1 cellular context compared by ENCODE assay signal in genomic region chr2:134706587-134707329, GRCh38.
A peak's percentile ranks its signal among the peaks of the same experiment; 100 is the strongest.
TF ChIP-seq lines count a peak whose summit lies in the region.

No MANE protein-coding gene starts in this region.

TF ChIP-seq in K562, 482 proteins besides CTCF, POLR2A, EP300 and RAD21 (continued from another document and continues in another):
- no peak for TF ChIP-seq PRMT5 (CRISPR knock-in tag; IDR thresholded peaks at IDR 0.05)
- TF ChIP-seq PML (IDR thresholded peaks at IDR 0.05; ENCODE audit: low read length) = 0 out of 2 replicates have a peak, but pooled peaks have one; percentile 25
- 0 out of 2 replicates have a peak, but pooled peaks have one; percentile 13 for TF ChIP-seq NCOR1 (IDR thresholded peaks at IDR 0.05)
- peak; percentile 50; the same call in 1 of the 2 replicates for TF ChIP-seq ZNF175 (CRISPR knock-in tag; IDR thresholded peaks at IDR 0.05; ENCODE audit: low read depth)
- TF ChIP-seq FOSL1 (tag; conservative IDR thresholded peaks at IDR 0.05) = peak; percentile 52; the same call in 1 of the 2 replicates
- TF ChIP-seq, protein P1, sequence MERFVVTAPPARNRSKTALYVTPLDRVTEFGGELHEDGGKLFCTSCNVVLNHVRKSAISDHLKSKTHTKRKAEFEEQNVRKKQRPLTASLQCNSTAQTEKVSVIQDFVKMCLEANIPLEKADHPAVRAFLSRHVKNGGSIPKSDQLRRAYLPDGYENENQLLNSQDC (CRISPR knock-in tag; IDR thresholded peaks at IDR 0.05) = no peak
- TF ChIP-seq NUFIP1 (IDR thresholded peaks at IDR 0.05; ENCODE audit: partially characterized antibody) = no peak
- TF ChIP-seq TAF7 (tag; IDR thresholded peaks at IDR 0.05) = no peak
- no peak for TF ChIP-seq KAT7 (CRISPR knock-in tag; IDR thresholded peaks at IDR 0.05; ENCODE audit: borderline replicate concordance)
- TF ChIP-seq FUS (optimal IDR thresholded peaks at IDR 0.05; ENCODE audit: low read depth, low read length) = no peak
- TF ChIP-seq ZBTB34 (CRISPR knock-in tag; IDR thresholded peaks at IDR 0.05) = no peak
- peak; percentile 33; the same call in 1 of the 2 replicates for TF ChIP-seq HDAC8 (tag; IDR thresholded peaks at IDR 0.05)
- TF ChIP-seq EGR1 (conservative IDR thresholded peaks at IDR 0.05) = no peak
- no peak for TF ChIP-seq SIRT6 (IDR thresholded peaks at IDR 0.05; ENCODE audit: low read depth, low read length)
- TF ChIP-seq MLX (CRISPR knock-in tag; conservative IDR thresholded peaks at IDR 0.05) = no peak
- no peak for TF ChIP-seq NONO (IDR thresholded peaks at IDR 0.05; ENCODE audit: low read depth in 2 of 2, low read length in 1 of 2)
- TF ChIP-seq SMC3 (conservative IDR thresholded peaks at IDR 0.05; ENCODE audit: insufficient read depth, low read depth, low read length) = no peak
- TF ChIP-seq HMGXB4 (CRISPR knock-in tag; IDR thresholded peaks at IDR 0.05) = no peak
- TF ChIP-seq, protein P2, sequence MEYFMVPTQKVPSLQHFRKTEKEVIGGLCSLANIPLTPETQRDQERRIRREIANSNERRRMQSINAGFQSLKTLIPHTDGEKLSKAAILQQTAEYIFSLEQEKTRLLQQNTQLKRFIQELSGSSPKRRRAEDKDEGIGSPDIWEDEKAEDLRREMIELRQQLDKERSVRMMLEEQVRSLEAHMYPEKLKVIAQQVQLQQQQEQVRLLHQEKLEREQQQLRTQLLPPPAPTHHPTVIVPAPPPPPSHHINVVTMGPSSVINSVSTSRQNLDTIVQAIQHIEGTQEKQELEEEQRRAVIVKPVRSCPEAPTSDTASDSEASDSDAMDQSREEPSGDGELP (CRISPR knock-in tag; IDR thresholded peaks at IDR 0.05; ENCODE audit: borderline replicate concordance) = peak; percentile 61; the same call in 1 of the 2 replicates
- TF ChIP-seq HDAC1 (IDR thresholded peaks at IDR 0.05) = no peak
- no peak for TF ChIP-seq GATAD2A (IDR thresholded peaks at IDR 0.05)
- no peak for TF ChIP-seq SFPQ (IDR thresholded peaks at IDR 0.05; ENCODE audit: low read depth, low read length)
- TF ChIP-seq TBP (optimal IDR thresholded peaks at IDR 0.05; ENCODE audit: low read depth, low read length) = no peak
- TF ChIP-seq PBX2 (CRISPR knock-in tag; IDR thresholded peaks at IDR 0.05; ENCODE audit: low read depth) = no peak
- TF ChIP-seq PBX2 (tag; conservative IDR thresholded peaks at IDR 0.05; ENCODE audit: low read depth) = no peak
- no peak for TF ChIP-seq BRF1 (IDR thresholded peaks at IDR 0.05; ENCODE audit: borderline replicate concordance, extremely low read depth, insufficient read length)
- peak; percentile 27; the same call in 1 of the 2 replicates for TF ChIP-seq POLR2H (tag; IDR thresholded peaks at IDR 0.05; ENCODE audit: low read depth)
- TF ChIP-seq WHSC1 (IDR thresholded peaks at IDR 0.05; ENCODE audit: low read length) = no peak
- TF ChIP-seq NR4A1 (CRISPR knock-in tag; IDR thresholded peaks at IDR 0.05) = no peak
- peak; percentile 66; the same call in 1 of the 2 replicates for TF ChIP-seq NR4A1 (tag; IDR thresholded peaks at IDR 0.05)
- TF ChIP-seq ARID4B (CRISPR knock-in tag; IDR thresholded peaks at IDR 0.05) = peak; percentile 42
- no peak for TF ChIP-seq MYBL2 (IDR thresholded peaks at IDR 0.05; ENCODE audit: low read depth)
- TF ChIP-seq MYBL2 (CRISPR knock-in tag; IDR thresholded peaks at IDR 0.05; ENCODE audit: borderline replicate concordance) = no peak
- TF ChIP-seq POLR3A (IDR thresholded peaks at IDR 0.05; ENCODE audit: borderline replicate concordance, extremely low read depth, insufficient read depth, insufficient read length) = no peak
- TF ChIP-seq SRF (CRISPR knock-in tag; IDR thresholded peaks at IDR 0.05) = 0 out of 4 replicates have a peak, but pooled peaks of 1 of the 2 experiments have one; percentile 16
- TF ChIP-seq ZNF184 (CRISPR knock-in tag; IDR thresholded peaks at IDR 0.05) = no peak
- no peak for TF ChIP-seq KHSRP (IDR thresholded peaks at IDR 0.05)
- no peak for TF ChIP-seq YY1 (IDR thresholded peaks at IDR 0.05; ENCODE audit: borderline replicate concordance in 1 of 3, control insufficient read depth in 1 of 3, extremely low read depth in 1 of 3, insufficient read depth in 3 of 3, insufficient read length in 1 of 3, insufficient replicate concordance in 2 of 3, low read depth in 1 of 3, low read length in 2 of 3)
- 0 out of 2 replicates have a peak, but pooled peaks have one; percentile 23 for TF ChIP-seq GTF2E2 (tag; IDR thresholded peaks at IDR 0.05)
- no peak for TF ChIP-seq GMEB1 (CRISPR knock-in tag; IDR thresholded peaks at IDR 0.05)
- TF ChIP-seq, protein P3, sequence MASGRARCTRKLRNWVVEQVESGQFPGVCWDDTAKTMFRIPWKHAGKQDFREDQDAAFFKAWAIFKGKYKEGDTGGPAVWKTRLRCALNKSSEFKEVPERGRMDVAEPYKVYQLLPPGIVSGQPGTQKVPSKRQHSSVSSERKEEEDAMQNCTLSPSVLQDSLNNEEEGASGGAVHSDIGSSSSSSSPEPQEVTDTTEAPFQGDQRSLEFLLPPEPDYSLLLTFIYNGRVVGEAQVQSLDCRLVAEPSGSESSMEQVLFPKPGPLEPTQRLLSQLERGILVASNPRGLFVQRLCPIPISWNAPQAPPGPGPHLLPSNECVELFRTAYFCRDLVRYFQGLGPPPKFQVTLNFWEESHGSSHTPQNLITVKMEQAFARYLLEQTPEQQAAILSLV (tag; IDR thresholded peaks at IDR 0.05) = peak; percentile 8; the same call in 1 of the 2 replicates
- TF ChIP-seq ZNF766 (CRISPR knock-in tag; conservative IDR thresholded peaks at IDR 0.05) = peak; percentile 71
- TF ChIP-seq PCBP1 (IDR thresholded peaks at IDR 0.05; ENCODE audit: low read depth, low read length, poor library complexity, severe bottlenecking) = no peak
